ENCODE assay signal across 6 cellular contexts in the genomic region with DNA sequence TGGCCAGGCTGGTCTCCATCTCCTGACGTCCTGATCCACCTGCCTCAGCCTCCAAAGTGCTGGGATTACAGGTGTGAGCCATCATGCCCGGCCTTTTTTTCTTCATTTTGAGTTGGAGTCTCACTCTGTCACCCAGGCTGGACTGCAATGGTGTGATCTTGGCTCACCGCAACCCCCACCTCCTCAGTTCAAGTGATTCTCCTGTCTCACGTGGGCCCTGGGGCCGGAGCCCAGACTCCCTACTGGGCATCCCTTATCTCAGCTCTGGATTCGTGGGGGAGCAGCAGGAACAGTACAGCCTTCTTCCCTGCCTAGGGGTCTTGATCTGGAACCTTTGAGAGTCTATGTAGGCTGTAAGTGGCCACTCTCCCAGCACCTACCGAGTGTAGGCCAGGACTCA. TPM values are rescaled to one million over a fixed set of nuclear protein-coding genes. Genes with fewer than 3 reads are reported as not detected.
DNase-seq lines count a peak whose midpoint lies in the region; ATAC-seq, FAIRE-seq and TF ChIP-seq lines count a peak whose summit lies in the region.
"Not testable (repeated sequence)": the region's sequence is repeated elsewhere in the genome, so short reads cannot be mapped to it uniquely, and the experiment has no call there.

No MANE protein-coding gene starts in this region.

- peak overlapping the region in 1 of 5 experiments; percentile 27 for H3K4me3 Mint-ChIP-seq in brain
- not testable (repeated sequence) for H3K4me3 Mint-ChIP-seq in immature natural killer cell

- BruUV-seq in endothelial cell of umbilical vein (replicated peaks; lab: Mats Ljungman, UMichigan), result not testable (repeated sequence)

- not testable (repeated sequence) for FAIRE-seq in A549 (lab: Jason Lieb, UNC)
- FAIRE-seq in endothelial cell of umbilical vein (lab: Jason Lieb, UNC), result peak; percentile 37

- TF ChIP-seq RAD21 in A549 (conservative IDR thresholded peaks at IDR 0.05 in 1 of 2, IDR thresholded peaks at IDR 0.05 in 1 of 2), result not testable (repeated sequence)

- not testable (repeated sequence) for H3K4me3 ChIP-seq in A549; endothelial cell of umbilical vein (replicated peaks in 1 of 3; ENCODE audit: insufficient read depth in 1 of 3, low read depth in 1 of 3, low read length in 3 of 3); sigmoid colon

- H4K20me1 ChIP-seq in endothelial cell of umbilical vein (replicated peaks; ENCODE audit: control insufficient read depth, extremely low read depth, insufficient read depth, low read length), result not testable (repeated sequence)

- not testable (repeated sequence) for H3K4me2 ChIP-seq in A549; endothelial cell of umbilical vein (ENCODE audit: insufficient read depth, low read length)

- H3K9me3 ChIP-seq in A549; KOPT-K1 (ENCODE audit: insufficient read depth, low read length, poor library complexity, severe bottlenecking); endothelial cell of umbilical vein (replicated peaks; ENCODE audit: control insufficient read depth, insufficient read depth, low read length); sigmoid colon: not testable (repeated sequence)

- CTCF ChIA-PET in A549 (lab: Yijun Ruan, JAX), result interaction anchor here (2.5 to 9.9 kb wide), 3 partner anchors 34 to 120 kb away, joined by 7 to 104 read pairs (median 15); no protein-coding TSS in a partner anchor
- CTCF ChIA-PET in endothelial cell of umbilical vein (lab: Charles Lee), result not testable (repeated sequence)

- H3K79me2 ChIP-seq in endothelial cell of umbilical vein (ENCODE audit: control insufficient read depth, insufficient read depth, low read length), result not testable (repeated sequence)

- H3K9ac ChIP-seq in endothelial cell of umbilical vein (replicated peaks; ENCODE audit: extremely low read depth, insufficient read depth, low read length), result not testable (repeated sequence)

- H3K4me1 ChIP-seq in A549, result peaks cover 33% of the 10 kb centered on the region
- not testable (repeated sequence) for H3K4me1 ChIP-seq in endothelial cell of umbilical vein (ENCODE audit: control insufficient read depth, extremely low read depth, insufficient read depth, low read length); sigmoid colon

- H3K27ac Mint-ChIP-seq in brain, result peak overlapping the region in 3 of 5 experiments; percentile 16 to 89 (median 38)
- peak overlapping the region in 5 of 6 donors; percentile 28 to 98 (median 71) for H3K27ac Mint-ChIP-seq in immature natural killer cell

- not testable (repeated sequence) for H3K36me3 Mint-ChIP-seq in brain, immature natural killer cell

- TF ChIP-seq CTCF in A549 (IDR thresholded peaks at IDR 0.05); brain (conservative IDR thresholded peaks at IDR 0.05); endothelial cell of umbilical vein (IDR thresholded peaks at IDR 0.05; ENCODE audit: extremely low read depth in 1 of 2, insufficient read depth in 1 of 2, low read depth in 1 of 2, low read length in 2 of 2); sigmoid colon (IDR thresholded peaks at IDR 0.05): not testable (repeated sequence)

- H3K27me3 Mint-ChIP-seq in brain, result not testable (repeated sequence)
- peaks cover 31 to 41% (median 36%) of the 10 kb centered on the region in 3 donors for H3K27me3 Mint-ChIP-seq in immature natural killer cell (ENCODE audit: low read depth in 3 of 3)

- H3K4me1 Mint-ChIP-seq in brain (peaks cover 31% of the 10 kb centered on the region), immature natural killer cell (peaks cover 60 to 65% of the 10 kb centered on the region in 2 donors)

- H3K36me3 ChIP-seq in KOPT-K1 (ENCODE audit: insufficient read depth, low read length); endothelial cell of umbilical vein (ENCODE audit: control insufficient read depth in 2 of 2, extremely low read depth in 1 of 2, insufficient read depth in 2 of 2, low read length in 2 of 2); sigmoid colon: not testable (repeated sequence)

- dilution Hi-C loops in endothelial cell of umbilical vein (cut with MboI; ENCODE audit: extremely low pct_ligation_motif_present, low sequenced_read_pairs), result not testable (repeated sequence)

- whole genome bisulfite sequencing in A549 (ENCODE audit: missing lambda C conversion rate), result 83% methylated on average over 7 of the region's 7 CpGs
- WGBS in sigmoid colon, 2 donors, result 92 to 93% methylated on average over 7 of the region's 7 CpGs

- POLR2A ChIA-PET in A549 (lab: Yijun Ruan, JAX); endothelial cell of umbilical vein (lab: Charles Lee): not testable (repeated sequence)

- not testable (repeated sequence) for TF ChIP-seq POLR2A in A549 (IDR thresholded peaks at IDR 0.05; ENCODE audit: low read length); endothelial cell of umbilical vein (IDR thresholded peaks at IDR 0.05; ENCODE audit: low read depth, low read length); sigmoid colon (IDR thresholded peaks at IDR 0.05)

- intact Hi-C loops in endothelial cell of umbilical vein (cut with micrococcal nuclease); sigmoid colon (cut with DNase I): not testable (repeated sequence)

- DNase-seq in A549 (ENCODE audit: low read depth in 1 of 2, low spot score in 1 of 2); endothelial cell of umbilical vein (ENCODE audit: low read depth, low spot score); immature natural killer cell: not testable (repeated sequence)
- peak; percentile 13 for DNase-seq in sigmoid colon

- peak overlapping the region; percentile 69 to 84; a peak in 5 of 6 replicates for H3K27ac ChIP-seq in A549
- peak overlapping the region; percentile 75 for H3K27ac ChIP-seq in KOPT-K1 (ENCODE audit: low read depth, low read length, poor library complexity, severe bottlenecking)
- H3K27ac ChIP-seq in endothelial cell of umbilical vein (ENCODE audit: insufficient read depth, low read depth, low read length); sigmoid colon: not testable (repeated sequence)

- H3K9me1 ChIP-seq in endothelial cell of umbilical vein (replicated peaks; ENCODE audit: control insufficient read depth, extremely low read depth, insufficient read depth, low read length), result not testable (repeated sequence)

- H3K9me3 Mint-ChIP-seq in brain, immature natural killer cell: not testable (repeated sequence)

- TF ChIP-seq EP300 in A549 (IDR thresholded peaks at IDR 0.05); sigmoid colon (IDR thresholded peaks at IDR 0.05): not testable (repeated sequence)

- not testable (repeated sequence) for H3K27me3 ChIP-seq in endothelial cell of umbilical vein (ENCODE audit: control insufficient read depth in 2 of 2, insufficient read depth in 2 of 2, low read length in 2 of 2); sigmoid colon

- H2AFZ ChIP-seq in endothelial cell of umbilical vein (ENCODE audit: low read depth, low read length), result not testable (repeated sequence)

- not testable (repeated sequence) for ATAC-seq in A549

RNA-seq across cellular contexts. Expression of gene ITGAE, which starts 7.7 kb away (rescaled TPM):
- 154 and 165 TPM in 2 replicates for polyA plus RNA-seq in A549 (2011; rRNA removed)
- 89.1 and 107 TPM in 2 replicates for polyA plus RNA-seq in A549 (2012; cell fraction: cytosol; rRNA removed)
- 30.4 and 35.7 TPM in 2 replicates for polyA plus RNA-seq in A549 (2012; cell fraction: nucleus; rRNA removed)
- 151 to 158 TPM (median 156 TPM) in 3 replicates for polyA plus RNA-seq in A549 (2017; fragmentation: RNase III; extraction: RNeasy Plus Mini Kit Qiagen cat#74134 plus additional on column Dnase treatment)
- polyA minus RNA-seq in A549 (2011; rRNA and poly(A)+ RNA removed), result 13.0 and 13.7 TPM in 2 replicates
- polyA plus RNA-seq in brain (ENCODE audit: insufficient read depth, low read depth, low replicate concordance), result 20.9 TPM
- 29.6 and 32.6 TPM in 2 replicates for total RNA-seq in endothelial cell of umbilical vein
- polyA plus RNA-seq in endothelial cell of umbilical vein, result 46.3 and 71.6 TPM in 2 replicates
- polyA plus RNA-seq in endothelial cell of umbilical vein (2011; cell fraction: cytosol; rRNA removed), result 83.7 and 90.5 TPM in 2 replicates
- polyA plus RNA-seq in endothelial cell of umbilical vein (2011; cell fraction: nucleus; rRNA removed), result 35.3 and 41.1 TPM in 2 replicates
- polyA plus RNA-seq in endothelial cell of umbilical vein (2012), result 51.1 and 63.7 TPM in 2 replicates
- polyA minus RNA-seq in endothelial cell of umbilical vein, result 10.3 and 17.7 TPM in 2 replicates
- polyA minus RNA-seq in endothelial cell of umbilical vein (2011; cell fraction: cytosol; rRNA and poly(A)+ RNA removed), result 7.6 TPM
- polyA minus RNA-seq in endothelial cell of umbilical vein (2011; cell fraction: nucleus; rRNA and poly(A)+ RNA removed), result 7.1 and 12.1 TPM in 2 replicates
- 10 to 100 TPM; 68.2 to 81.9 (median 81.8) TPM for polyA plus RNA-seq in immature natural killer cell
- 10 to 100 TPM; 25.2 to 43.9 (median 33.8) TPM for total RNA-seq in sigmoid colon
- polyA plus RNA-seq in sigmoid colon, result 10 to 100 TPM; 42.9 to 51.8 (median 43.2) TPM

RNA-seq across cellular contexts. Expression of gene NCBP3, which starts 52.8 kb away (rescaled TPM):
- polyA plus RNA-seq in A549 (2011; rRNA removed) (27.7 and 32.7 TPM in 2 replicates), A549 (2017; fragmentation: RNase III; extraction: RNeasy Plus Mini Kit Qiagen cat#74134 plus additional on column Dnase treatment) (36.2 to 37.0 TPM (median 36.6 TPM) in 3 replicates), brain (ENCODE audit: insufficient read depth, low read depth, low replicate concordance) (30.7 TPM), endothelial cell of umbilical vein (13.7 and 18.2 TPM in 2 replicates), immature natural killer cell (10 to 100 TPM in 2 of 3 donors, 1 to 10 TPM in 1; 5.7 to 18.3 (median 11.5) TPM), sigmoid colon (10 to 100 TPM in 2 of 3 donors, 1 to 10 TPM in 1; 8.4 to 34.8 (median 11.6) TPM)
- polyA plus RNA-seq in A549 (2012; cell fraction: cytosol; rRNA removed), result 10.2 and 14.4 TPM in 2 replicates
- 10.1 and 19.4 TPM in 2 replicates for polyA plus RNA-seq in A549 (2012; cell fraction: nucleus; rRNA removed)
- polyA minus RNA-seq in A549 (2011; rRNA and poly(A)+ RNA removed), result 14.9 and 17.6 TPM in 2 replicates
- total RNA-seq in endothelial cell of umbilical vein (51.1 and 52.2 TPM in 2 replicates), sigmoid colon (10 to 100 TPM; 20.9 to 23.0 (median 21.7) TPM)
- polyA plus RNA-seq in endothelial cell of umbilical vein (2011; cell fraction: cytosol; rRNA removed), result 11.9 and 12.1 TPM in 2 replicates
- polyA plus RNA-seq in endothelial cell of umbilical vein (2011; cell fraction: nucleus; rRNA removed), result 62.7 and 82.9 TPM in 2 replicates
- 38.9 and 40.6 TPM in 2 replicates for polyA plus RNA-seq in endothelial cell of umbilical vein (2012)
- 23.0 and 28.6 TPM in 2 replicates for polyA minus RNA-seq in endothelial cell of umbilical vein
- 7.9 TPM for polyA minus RNA-seq in endothelial cell of umbilical vein (2011; cell fraction: cytosol; rRNA and poly(A)+ RNA removed)
- polyA minus RNA-seq in endothelial cell of umbilical vein (2011; cell fraction: nucleus; rRNA and poly(A)+ RNA removed), result 27.6 and 51.3 TPM in 2 replicates
